ENCODE assay signal across 8 cellular contexts in the genomic region with DNA sequence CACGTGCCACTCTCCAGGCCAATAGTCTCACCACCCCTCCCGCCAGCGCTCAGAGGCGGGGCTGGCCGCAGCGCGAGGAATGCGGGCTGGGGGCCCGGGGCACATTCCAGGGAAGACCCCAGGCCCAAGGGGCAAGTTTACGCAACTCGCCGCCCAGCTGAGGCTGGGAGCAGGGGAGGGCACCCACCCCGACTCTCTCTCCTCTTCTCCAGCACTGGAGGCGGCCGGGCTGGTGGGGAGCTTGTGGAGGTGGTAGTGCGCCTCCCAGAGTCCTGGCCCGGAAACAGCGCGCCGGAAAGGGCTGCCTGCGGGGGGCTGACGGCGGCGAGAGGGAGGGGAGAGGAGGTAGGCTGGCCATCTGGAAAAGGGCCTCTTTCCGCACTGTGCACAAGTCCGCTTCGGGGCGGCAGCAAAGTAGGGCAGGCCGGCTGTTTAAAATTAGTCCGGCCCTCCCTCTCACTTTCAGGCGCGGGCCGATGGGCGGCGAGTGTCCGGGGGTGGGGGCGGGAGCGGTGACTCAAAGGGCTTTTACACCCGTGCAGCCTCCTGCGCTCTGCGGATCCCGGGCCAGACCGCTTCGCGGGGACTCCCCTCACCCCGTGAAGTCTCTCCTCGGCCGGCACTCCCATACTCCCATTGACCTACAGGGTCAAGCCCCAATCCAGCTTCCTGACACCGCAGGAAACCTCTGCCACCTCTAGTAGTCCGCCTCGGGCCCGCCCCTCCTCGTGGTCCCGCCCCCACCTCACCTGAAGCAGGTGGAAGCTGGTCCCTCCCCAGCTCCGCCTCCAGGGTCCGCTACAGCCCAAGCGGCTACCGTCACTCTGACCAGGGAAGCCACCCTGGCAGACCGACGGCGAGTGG. TPM values are rescaled to one million over a fixed set of nuclear protein-coding genes. Genes with fewer than 3 reads are reported as not detected.
A peak's percentile ranks its signal among the peaks of the same experiment; 100 is the strongest.
DNase-seq lines count a peak whose midpoint lies in the region; ATAC-seq and TF ChIP-seq lines count a peak whose summit lies in the region.

No MANE protein-coding gene starts in this region.

- H3K4me3 ChIP-seq in AG10803 (ENCODE audit: low read length) (peak overlapping the region; percentile 80), HL-60 (replicated peaks; ENCODE audit: insufficient read depth, low read length) (peak overlapping the region; percentile 73), neuronal stem cell (ENCODE audit: low read length in 2 of 2) (peak overlapping the region; percentile 86 to 93), uterus (peak overlapping the region; percentile 62 to 66)

- no CpG with 5 or more reads among the region's 61 CpGs for WGBS in neuronal stem cell (ENCODE audit: extremely low coverage in 2 of 2, insufficient read length in 2 of 2, insufficient replicate concordance in 1 of 2), 2 donors

- DNase-seq in AG10803 (ENCODE audit: low read depth) = peak; percentile 84
- DNase-seq in HL-60 (ENCODE audit: low read depth in 1 of 2, low spot score in 1 of 2) = peak in 1 of 2 experiments; percentile 29
- peak; percentile 52 for DNase-seq in activated naive CD4-positive, alpha-beta T cell treated with Interleukin-2 at 50 U/mL for 16 hours
- DNase-seq in foreskin melanocyte = peak; percentile 81
- peak; percentile 78 for DNase-seq in neuronal stem cell (ENCODE audit: low spot score)
- peak; percentile 71 to 77 for DNase-seq in uterus

- peak overlapping the region; percentile 82 for H2BK15ac ChIP-seq in neuronal stem cell (ENCODE audit: low read length)

- H3K79me1 ChIP-seq in neuronal stem cell (ENCODE audit: low read depth, low read length) = no peaks in the 10 kb centered on the region

- TF ChIP-seq CTCF in AG10803 (conservative IDR thresholded peaks at IDR 0.05; ENCODE audit: low read length) = peak; percentile 44
- no peak for TF ChIP-seq CTCF in HL-60 (IDR thresholded peaks at IDR 0.05; ENCODE audit: insufficient read depth, low read length)
- TF ChIP-seq CTCF in uterus (IDR thresholded peaks at IDR 0.05) = peak in 2 of 4 experiments; percentile 21 to 46

- H3K4me1 ChIP-seq in neuronal stem cell (ENCODE audit: control insufficient read depth in 2 of 2, insufficient read depth in 1 of 2, low read depth in 1 of 2, low read length in 2 of 2) = peaks cover 30 to 31% of the 10 kb centered on the region in 2 donors
- peaks cover 0 to 15% of the 10 kb centered on the region in 2 donors for H3K4me1 ChIP-seq in uterus

- H2BK12ac ChIP-seq in neuronal stem cell (ENCODE audit: low read length) = peak overlapping the region; percentile 79

- peak overlapping the region; percentile 99 for H3K23ac ChIP-seq in neuronal stem cell (ENCODE audit: low read depth, low read length, poor library complexity)

- H3K9ac ChIP-seq in neuronal stem cell (ENCODE audit: low read depth, low read length, poor library complexity) = peak overlapping the region; percentile 82

- H2AFZ ChIP-seq in neuronal stem cell (ENCODE audit: low read length) = peak overlapping the region; percentile 96

- H3K27me3 ChIP-seq in HL-60 (ENCODE audit: insufficient read depth, poor library complexity, severe bottlenecking) = peaks cover 21% of the 10 kb centered on the region
- H3K27me3 ChIP-seq in neuronal stem cell (ENCODE audit: control insufficient read depth in 3 of 3, insufficient read depth in 3 of 3, low read depth in 1 of 3, low read length in 3 of 3) = peaks cover 0 to 30% (median 7%) of the 10 kb centered on the region in 3 experiments
- peaks cover 0 to 3% of the 10 kb centered on the region in 2 donors for H3K27me3 ChIP-seq in uterus

- H3K36me3 ChIP-seq in neuronal stem cell (replicated peaks in 1 of 2; ENCODE audit: control insufficient read depth in 2 of 2, insufficient read depth in 2 of 2, low read length in 2 of 2) = no peaks in the 10 kb centered on the region
- no peaks in the 10 kb centered on the region for H3K36me3 ChIP-seq in uterus

- H3K18ac ChIP-seq in neuronal stem cell (ENCODE audit: low read length) = peak overlapping the region; percentile 98

- H4K91ac ChIP-seq in neuronal stem cell (ENCODE audit: low read depth, low read length, poor library complexity) = no peak overlapping the region

- peak; percentile 26 for ATAC-seq in GM18867 (IDR thresholded peaks at IDR 0.05; ENCODE audit: unreplicated experiment)

- H3K9me3 ChIP-seq in neuronal stem cell (replicated peaks in 1 of 2; ENCODE audit: control insufficient read depth in 2 of 2, insufficient read depth in 1 of 2, low read depth in 1 of 2, low read length in 2 of 2) (no peaks in the 10 kb centered on the region), uterus (no peaks in the 10 kb centered on the region)

- intact Hi-C loops in uterus (cut with DNase I; ENCODE audit: low total_unique reads) = no loop called here

- peak overlapping the region; percentile 75 for H3K14ac ChIP-seq in neuronal stem cell (ENCODE audit: low read length)

- no peak overlapping the region for H3K27ac ChIP-seq in HL-60 (replicated peaks)
- H3K27ac ChIP-seq in neuronal stem cell (replicated peaks; ENCODE audit: low read length) = peak overlapping the region; percentile 74
- peak overlapping the region; percentile 80 to 81 for H3K27ac ChIP-seq in uterus

- peak overlapping the region; percentile 98 for H3K4me2 ChIP-seq in neuronal stem cell (ENCODE audit: insufficient read depth, low read length, poor library complexity, severe bottlenecking)

- H2BK120ac ChIP-seq in neuronal stem cell (ENCODE audit: low read depth, low read length) = no peak overlapping the region

- H4K8ac ChIP-seq in neuronal stem cell (ENCODE audit: low read depth, low read length) = peak overlapping the region; percentile 6

- H3K4ac ChIP-seq in neuronal stem cell (ENCODE audit: low read length) = no peak overlapping the region

- H2AK5ac ChIP-seq in neuronal stem cell (ENCODE audit: low read depth, low read length) = peak overlapping the region; percentile 77

- peak overlapping the region; percentile 57 for H2BK5ac ChIP-seq in neuronal stem cell (ENCODE audit: low read length)

- TF ChIP-seq POLR2A in uterus (IDR thresholded peaks at IDR 0.05) = peak in 1 of 2 donors; percentile 18

TF ChIP-seq in PFSK-1, 5 proteins besides CTCF, POLR2A, EP300 and RAD21:
- TF ChIP-seq POLR2AphosphoS5 (IDR thresholded peaks at IDR 0.05; ENCODE audit: low read depth, low read length) (peak; percentile 73), FOXP2 (optimal IDR thresholded peaks at IDR 0.05; ENCODE audit: borderline replicate concordance, extremely low read depth, extremely low read length, insufficient read depth) (no peak), SIN3A (IDR thresholded peaks at IDR 0.05; ENCODE audit: borderline replicate concordance, insufficient read depth, low read length) (peak; percentile 89; the same call in 1 of the 2 replicates), TAF1 (IDR thresholded peaks at IDR 0.05; ENCODE audit: borderline replicate concordance, insufficient read depth, low read length) (0 out of 2 replicates have a peak, but pooled peaks have one; percentile 22)
- TF ChIP-seq, protein P1, sequence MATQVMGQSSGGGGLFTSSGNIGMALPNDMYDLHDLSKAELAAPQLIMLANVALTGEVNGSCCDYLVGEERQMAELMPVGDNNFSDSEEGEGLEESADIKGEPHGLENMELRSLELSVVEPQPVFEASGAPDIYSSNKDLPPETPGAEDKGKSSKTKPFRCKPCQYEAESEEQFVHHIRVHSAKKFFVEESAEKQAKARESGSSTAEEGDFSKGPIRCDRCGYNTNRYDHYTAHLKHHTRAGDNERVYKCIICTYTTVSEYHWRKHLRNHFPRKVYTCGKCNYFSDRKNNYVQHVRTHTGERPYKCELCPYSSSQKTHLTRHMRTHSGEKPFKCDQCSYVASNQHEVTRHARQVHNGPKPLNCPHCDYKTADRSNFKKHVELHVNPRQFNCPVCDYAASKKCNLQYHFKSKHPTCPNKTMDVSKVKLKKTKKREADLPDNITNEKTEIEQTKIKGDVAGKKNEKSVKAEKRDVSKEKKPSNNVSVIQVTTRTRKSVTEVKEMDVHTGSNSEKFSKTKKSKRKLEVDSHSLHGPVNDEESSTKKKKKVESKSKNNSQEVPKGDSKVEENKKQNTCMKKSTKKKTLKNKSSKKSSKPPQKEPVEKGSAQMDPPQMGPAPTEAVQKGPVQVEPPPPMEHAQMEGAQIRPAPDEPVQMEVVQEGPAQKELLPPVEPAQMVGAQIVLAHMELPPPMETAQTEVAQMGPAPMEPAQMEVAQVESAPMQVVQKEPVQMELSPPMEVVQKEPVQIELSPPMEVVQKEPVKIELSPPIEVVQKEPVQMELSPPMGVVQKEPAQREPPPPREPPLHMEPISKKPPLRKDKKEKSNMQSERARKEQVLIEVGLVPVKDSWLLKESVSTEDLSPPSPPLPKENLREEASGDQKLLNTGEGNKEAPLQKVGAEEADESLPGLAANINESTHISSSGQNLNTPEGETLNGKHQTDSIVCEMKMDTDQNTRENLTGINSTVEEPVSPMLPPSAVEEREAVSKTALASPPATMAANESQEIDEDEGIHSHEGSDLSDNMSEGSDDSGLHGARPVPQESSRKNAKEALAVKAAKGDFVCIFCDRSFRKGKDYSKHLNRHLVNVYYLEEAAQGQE (IDR thresholded peaks at IDR 0.05; ENCODE audit: insufficient read depth in 1 of 2, low read depth in 2 of 2, low read length in 2 of 2) = 0 out of 4 replicates have a peak, but pooled peaks of 1 of the 2 experiments have one; percentile 40

RNA-seq across cellular contexts. Expression of a gene that starts 1.0 kb away (rescaled TPM):
- polyA plus RNA-seq in PFSK-1 (2012; ENCODE audit: insufficient read length, low read depth) = 26.4 TPM
- 15.0 TPM for polyA plus RNA-seq in neuronal stem cell (2013, experiment 1 of 2)
- 14.0 TPM for polyA plus RNA-seq in neuronal stem cell (2013, experiment 2 of 2)
- total RNA-seq in uterus = 10 to 100 TPM in 3 of 4 donors, 1 to 10 TPM in 1; 2.3 to 37.6 (median 11.8) TPM

RNA-seq across cellular contexts. Expression of a gene that starts 2.5 kb away (rescaled TPM):
- polyA plus RNA-seq in PFSK-1 (2012; ENCODE audit: insufficient read length, low read depth) = 0.88 TPM
- polyA plus RNA-seq in neuronal stem cell (2013, experiment 1 of 2) = 2.6 TPM
- 2.3 TPM for polyA plus RNA-seq in neuronal stem cell (2013, experiment 2 of 2)
- 1 to 10 TPM in 2 of 4 donors, under 1 TPM in 1, not detected in 1; 0.55 to 1.9 (median 1.3) TPM for total RNA-seq in uterus

RNA-seq across cellular contexts. Expression of a gene that starts 19.4 kb away (rescaled TPM):
- polyA plus RNA-seq in PFSK-1 (2012; ENCODE audit: insufficient read length, low read depth) = 57.0 TPM
- 22.6 TPM for polyA plus RNA-seq in neuronal stem cell (2013, experiment 1 of 2)
- 21.1 TPM for polyA plus RNA-seq in neuronal stem cell (2013, experiment 2 of 2)
- 10 to 100 TPM; 10.2 to 57.9 (median 27.3) TPM for total RNA-seq in uterus

RNA-seq across cellular contexts. Expression of a gene that starts 33.0 kb away (rescaled TPM):
- not detected for polyA plus RNA-seq in PFSK-1 (2012; ENCODE audit: insufficient read length, low read depth)
- 2.4 TPM for polyA plus RNA-seq in neuronal stem cell (2013, experiment 1 of 2)
- polyA plus RNA-seq in neuronal stem cell (2013, experiment 2 of 2) = 3.0 TPM
- total RNA-seq in uterus = 10 to 100 TPM in 2 of 4 donors, 1 to 10 TPM in 2; 6.8 to 45.3 (median 17.1) TPM

RNA-seq across cellular contexts. Expression of a gene that starts 47.4 kb away (rescaled TPM):
- 3.4 TPM for polyA plus RNA-seq in PFSK-1 (2012; ENCODE audit: insufficient read length, low read depth)
- polyA plus RNA-seq in neuronal stem cell (2013, experiment 1 of 2) = 0.79 TPM
- 0.65 TPM for polyA plus RNA-seq in neuronal stem cell (2013, experiment 2 of 2)
- total RNA-seq in uterus = 1 to 10 TPM in 2 of 4 donors, not detected in 2; 1.6 to 5.4 TPM
